Comparison of ENCODE assay signal across 8 cellular contexts in genomic region chr7:39952378-39952777, GRCh38. TPM values are rescaled to one million over a fixed set of nuclear protein-coding genes. Genes with fewer than 3 reads are reported as not detected.
DNase-seq lines count a peak whose midpoint lies in the region; ATAC-seq and TF ChIP-seq lines count a peak whose summit lies in the region.

No MANE protein-coding gene starts in this region.

- H3K9me3 Mint-ChIP-seq in neural crest cell, result no peaks in the 10 kb centered on the region

- DNase-seq in NCI-H460 (ENCODE audit: extremely low read depth, low read depth), result peak; percentile 67
- no peak for DNase-seq in dorsolateral prefrontal cortex
- no peak for DNase-seq in neural crest cell (ENCODE audit: low read depth, low spot score)
- no peak for DNase-seq in epidermal melanocyte (ENCODE audit: insufficient read length, low spot score)
- DNase-seq in substantia nigra (lab: John Stamatoyannopoulos, UW), result no peak
- DNase-seq in cerebellar nuclear complex (lab: John Stamatoyannopoulos, UW), result no peak

- H3K27ac Mint-ChIP-seq in neural crest cell (ENCODE audit: unreplicated experiment), result peak overlapping the region; percentile 98

- no peaks in the 10 kb centered on the region for H3K9me3 ChIP-seq in ES-I3 (ENCODE audit: control insufficient read depth, insufficient read depth, low read length)

- no peaks in the 10 kb centered on the region for H3K4me1 ChIP-seq in ES-I3 (ENCODE audit: insufficient read depth, low read length)

- no peak for ATAC-seq in HG03159 (IDR thresholded peaks at IDR 0.05; ENCODE audit: unreplicated experiment)

- peak overlapping the region in 39 of 59 donors; percentile 5 to 100 (median 99) for H3K27ac ChIP-seq in dorsolateral prefrontal cortex
- no peak overlapping the region for H3K27ac ChIP-seq in substantia nigra (ENCODE audit: low read depth, low read length, poor library complexity, severe bottlenecking)

- H3K9ac ChIP-seq in ES-I3 (ENCODE audit: low read depth, low read length), result peak overlapping the region; percentile 93

- intact Hi-C loops in dorsolateral prefrontal cortex (cut with DNase I), result loop anchor here in 1 of 2 donors (5.0 kb wide), 1 partner anchor 100 kb away; no protein-coding TSS in a partner anchor

- H3K36me3 Mint-ChIP-seq in neural crest cell (ENCODE audit: low read depth), result peaks cover 2% of the 10 kb centered on the region

- H3K27me3 ChIP-seq in dorsolateral prefrontal cortex, result no peaks in the 10 kb centered on the region

- H3K36me3 ChIP-seq in ES-I3 (ENCODE audit: insufficient read depth, low read length), result no peaks in the 10 kb centered on the region

- peaks cover 59% of the 10 kb centered on the region for H3K4me1 Mint-ChIP-seq in neural crest cell

- peak overlapping the region; percentile 97 for H3K4me3 Mint-ChIP-seq in neural crest cell

- no peaks in the 10 kb centered on the region for H3K27me3 Mint-ChIP-seq in neural crest cell (ENCODE audit: low read depth)

- peak overlapping the region; percentile 65 to 98 (median 92) for H3K4me3 ChIP-seq in dorsolateral prefrontal cortex

- TF ChIP-seq CTCF in dorsolateral prefrontal cortex (IDR thresholded peaks at IDR 0.05 in 54 of 56, conservative IDR thresholded peaks at IDR 0.05 in 2 of 56; ENCODE audit: low read depth in 1 of 56, partially characterized antibody in 56 of 56), result no peak
- no peak for TF ChIP-seq CTCF in neural crest cell (conservative IDR thresholded peaks at IDR 0.05)

RNA-seq across cellular contexts. Expression of gene CDK13, which starts 2.3 kb away (rescaled TPM):
- total RNA-seq in NCI-H460 (2014; rRNA removed; shearing (Covaris generic)), result 50.3 and 51.5 TPM in 2 replicates
- polyA plus RNA-seq in NCI-H460 (2014; cell fraction: nucleus; rRNA removed), result 15.1 and 20.0 TPM in 2 replicates
- 100 to 1,000 TPM in 24 of 120 experiments, 10 to 100 TPM in 96; 64.7 to 130 (median 89.6) TPM for total RNA-seq in dorsolateral prefrontal cortex
- 50.2 and 53.8 TPM in 2 replicates for total RNA-seq in neural crest cell
